22 cellular contexts compared by ENCODE assay signal in genomic region chr13:97499181-97499580, GRCh38.
"Had no signal": no experiment of that assay in that cellular context is flagged by ENCODE, and none has a peak within 500 bp of the region (broad histone marks: within the 10 kb centered on the region; RNA-seq: fewer than 3 reads in every experiment).

No MANE protein-coding gene starts in this region.

- H3K4me3 ChIP-seq: colonic mucosa, gastrocnemius medialis, left ventricle myocardium inferior, sigmoid colon, transverse colon, uterus had no signal

- ATAC-seq: activated CD4-positive, CD25-positive, alpha-beta regulatory T cell treated with anti-CD3 and anti-CD28 coated beads, Interleukin-2, amount 50 U/mL, for 24 hours; activated CD8-positive, alpha-beta T cell treated with anti-CD3 and anti-CD28 coated beads, Interleukin-2, amount 10 ng/mL, durations not matched to agents 7 days and 5 days; activated T-cell treated with anti-CD3 and anti-CD28 coated beads, Interleukin-2, amount 50 U/mL, for 4 hours; stimulated activated naive CD8-positive, alpha-beta T cell treated with anti-CD3 and anti-CD28 coated beads, Interleukin-15, Interleukin-2, amounts not matched to agents 100 U/mL and 50 U/mL, for 24 hours had no signal

- H3K36me3 ChIP-seq: brain microvascular endothelial cell, colonic mucosa, gastrocnemius medialis, left ventricle myocardium inferior, sigmoid colon, transverse colon, uterus had no signal

- H3K27ac ChIP-seq: brain microvascular endothelial cell, colonic mucosa, gastrocnemius medialis, left ventricle myocardium inferior, sigmoid colon, transverse colon, uterus had no signal

- DNase-seq: activated CD4-positive, alpha-beta T cell treated with anti-CD3 and anti-CD28 coated beads, Interleukin-2, amount 10 ng/mL, durations not matched to agents 7 days and 5 days; activated CD8-positive, alpha-beta memory T cell treated with anti-CD3 and anti-CD28 coated beads, Interleukin-2, amount 50 U/mL, for 4 hours; activated CD8-positive, alpha-beta T cell treated with anti-CD3 and anti-CD28 coated beads, Interleukin-2, amount 10 ng/mL, durations not matched to agents 7 days and 5 days; activated naive CD4-positive, alpha-beta T cell treated with anti-CD3 and anti-CD28 coated beads, Interleukin-2, amount 10 ng/mL, durations not matched to agents 7 days and 5 days; activated T-cell treated with anti-CD3 and anti-CD28 coated beads, Interleukin-2, amount 50 U/mL, for 4 hours; aorta; brain microvascular endothelial cell; colonic mucosa; gastrocnemius medialis; head of caudate nucleus; immature natural killer cell; kidney glomerular epithelial cell; left ventricle myocardium inferior; mammary epithelial cell; midbrain; sigmoid colon; stimulated activated CD4-positive, alpha-beta T cell treated with anti-CD3 and anti-CD28 coated beads, Interleukin-1b, Interleukin-23, amount 100 ng/mL, for 48 hours; stimulated activated naive CD8-positive, alpha-beta T cell treated with anti-CD3 and anti-CD28 coated beads, Interleukin-15, Interleukin-2, amounts not matched to agents 100 U/mL and 50 U/mL, for 24 hours; T1000; transverse colon; uterus had no signal

- H3K9me3 ChIP-seq: colonic mucosa, gastrocnemius medialis, left ventricle myocardium inferior, sigmoid colon, transverse colon, uterus had no signal

- H3K27me3 ChIP-seq: brain microvascular endothelial cell, colonic mucosa, gastrocnemius medialis, sigmoid colon, transverse colon, uterus had no signal

- H3K4me1 ChIP-seq: colonic mucosa, uterus had no signal
